8 cellular contexts compared by ENCODE assay signal in the genomic region with DNA sequence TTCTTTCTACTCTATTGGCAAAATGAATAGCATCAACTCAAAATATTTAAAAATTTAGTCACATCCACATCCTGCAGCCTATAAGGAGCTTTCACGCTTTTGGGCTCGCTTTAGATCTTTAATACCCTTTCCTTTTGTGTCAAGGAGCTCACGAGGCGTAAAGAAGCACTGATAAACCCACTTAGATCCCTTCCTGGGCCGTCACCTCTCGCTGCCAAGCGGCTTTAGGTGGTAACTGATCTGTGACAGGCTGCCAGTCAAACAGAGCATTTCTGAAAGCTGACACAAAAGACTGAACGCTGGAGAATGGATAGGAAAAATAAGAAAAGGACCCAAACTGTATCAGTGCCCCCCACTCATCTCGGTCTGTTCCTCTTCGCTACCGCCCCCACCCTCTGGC.
DNase-seq lines count a peak whose midpoint lies in the region; ATAC-seq and TF ChIP-seq lines count a peak whose summit lies in the region.

No MANE protein-coding gene starts in this region.

- CTCF ChIA-PET in CD8-positive, alpha-beta memory T cell (lab: Charles Lee): no interaction called here

- WGBS in ovary, 3 donors: 25 to 31% (median 29%) methylated on average over 11 of the region's 11 CpGs

- H3K4me3 ChIP-seq in gastrocnemius medialis (peak overlapping the region in 3 of 4 donors; percentile 33 to 50 (median 44)), ovary (no peak overlapping the region)
- no peak overlapping the region for H3K4me3 ChIP-seq in CD8-positive, alpha-beta memory T cell (ENCODE audit: low read length)

- H3K4me1 ChIP-seq in gastrocnemius medialis (no peaks in the 10 kb centered on the region), ovary (ENCODE audit: insufficient read depth) (no peaks in the 10 kb centered on the region)
- H3K4me1 ChIP-seq in CD8-positive, alpha-beta memory T cell (ENCODE audit: insufficient read depth, low read length): no peaks in the 10 kb centered on the region

- no peak for TF ChIP-seq POLR2A in gastrocnemius medialis (IDR thresholded peaks at IDR 0.05)
- TF ChIP-seq POLR2A in ovary (IDR thresholded peaks at IDR 0.05): no peak

- H3K9me3 Mint-ChIP-seq in CD8-positive, alpha-beta memory T cell: peaks cover 0 to 2% (median 0%) of the 10 kb centered on the region in 5 donors

- ATAC-seq in HG03066 (IDR thresholded peaks at IDR 0.05; ENCODE audit: low read depth, unreplicated experiment): peak; percentile 33
- peak in 1 of 2 donors; percentile 36 for ATAC-seq in gastrocnemius medialis

- no peak overlapping the region for H3K27ac ChIP-seq in gastrocnemius medialis
- H3K27ac ChIP-seq in CD8-positive, alpha-beta memory T cell (ENCODE audit: low read depth, low read length): no peak overlapping the region
- no peak overlapping the region for H3K27ac ChIP-seq in ovary

- no peak overlapping the region for H3K27ac Mint-ChIP-seq in CD8-positive, alpha-beta memory T cell

- no peak overlapping the region for H3K4me3 Mint-ChIP-seq in CD8-positive, alpha-beta memory T cell

- H3K27me3 Mint-ChIP-seq in CD8-positive, alpha-beta memory T cell: no peaks in the 10 kb centered on the region

- TF ChIP-seq CTCF in gastrocnemius medialis (IDR thresholded peaks at IDR 0.05 in 4 of 5, conservative IDR thresholded peaks at IDR 0.05 in 1 of 5) (no peak), ovary (IDR thresholded peaks at IDR 0.05) (no peak)

- H3K4me1 Mint-ChIP-seq in CD8-positive, alpha-beta memory T cell: no peaks in the 10 kb centered on the region

- no peaks in the 10 kb centered on the region for H3K36me3 Mint-ChIP-seq in CD8-positive, alpha-beta memory T cell

- H3K27me3 ChIP-seq in gastrocnemius medialis (no peaks in the 10 kb centered on the region), ovary (no peaks in the 10 kb centered on the region)
- no peaks in the 10 kb centered on the region for H3K27me3 ChIP-seq in CD8-positive, alpha-beta memory T cell (ENCODE audit: insufficient read depth, low read length, poor library complexity, severe bottlenecking)

- H3K9me3 ChIP-seq in gastrocnemius medialis: no peaks in the 10 kb centered on the region
- no peaks in the 10 kb centered on the region for H3K9me3 ChIP-seq in CD8-positive, alpha-beta memory T cell (ENCODE audit: low read length)
- H3K9me3 ChIP-seq in ovary: no peaks in the 10 kb centered on the region

- no peak for TF ChIP-seq EP300 in ovary (IDR thresholded peaks at IDR 0.05)

- POLR2A ChIA-PET in CD8-positive, alpha-beta memory T cell (lab: Charles Lee): no interaction called here

- DNase-seq in GM19240 (ENCODE audit: insufficient read length, low spot score): peak; percentile 3
- peak; percentile 70 for DNase-seq in ecto neural progenitor cell (ENCODE audit: low spot score)
- DNase-seq in gastrocnemius medialis: no peak
- DNase-seq in CD8-positive, alpha-beta memory T cell: no peak
- DNase-seq in activated CD4-positive, alpha-beta T cell treated with anti-CD3 and anti-CD28 coated beads, Interleukin-2, amount 50 U/mL, for 48 hours: no peak
- DNase-seq in NCI-H1105 treated with DMSO at 0.1 percent for 48 hours (lab: John Stamatoyannopoulos, UW): no peak
- no peak for DNase-seq in ovary

- H3K36me3 ChIP-seq in gastrocnemius medialis (no peaks in the 10 kb centered on the region), ovary (no peaks in the 10 kb centered on the region)
- H3K36me3 ChIP-seq in CD8-positive, alpha-beta memory T cell (ENCODE audit: insufficient read depth, low read length): no peaks in the 10 kb centered on the region

- intact Hi-C loops in gastrocnemius medialis (cut with DNase I; ENCODE audit: low total_unique reads): no loop called here
- intact Hi-C loops in ovary (cut with DNase I): no loop called here

- in situ Hi-C loops in gastrocnemius medialis (cut with MboI; ENCODE audit: low sequenced_read_pairs in 4 of 4): no loop called here

Comparison
In these comparisons a context has a peak if more than half of its experiments do, and no peak if none do; other contexts are left out.
1. DNase-seq: peak in GM19240 (single experiment) and ecto neural progenitor cell (single experiment); none in gastrocnemius medialis (0 of 2), CD8-positive, alpha-beta memory T cell (0 of 5), activated CD4-positive, alpha-beta T cell treated with anti-CD3 and anti-CD28 coated beads, Interleukin-2, amount 50 U/mL, for 48 hours (0 of 2), NCI-H1105 treated with DMSO at 0.1 percent for 48 hours (single experiment) and ovary (0 of 5).
2. H3K4me3 ChIP-seq: peak in gastrocnemius medialis (3 of 4); none in CD8-positive, alpha-beta memory T cell (single experiment) and ovary (single experiment).